In the genomic region with DNA sequence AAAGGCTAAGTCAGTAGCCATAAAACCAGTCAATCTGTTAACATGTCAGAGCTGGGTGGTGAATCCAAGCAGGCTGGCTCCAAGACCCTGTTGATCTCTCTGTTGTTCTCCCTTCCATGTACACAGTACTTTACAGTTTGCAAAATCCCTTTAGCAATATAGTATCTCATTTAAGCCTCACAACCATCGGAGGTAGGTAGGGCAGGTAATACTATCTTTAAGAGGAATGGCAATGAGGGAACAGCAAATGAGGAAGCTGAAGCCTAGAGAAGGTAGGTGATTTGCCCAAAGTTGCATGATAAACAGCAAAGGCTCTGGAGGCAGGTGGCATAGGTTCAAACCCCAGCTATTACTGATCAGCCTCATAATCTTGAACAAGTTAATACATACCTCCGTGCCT, we compare ENCODE assay signal across 22 cellular contexts. TPM values are rescaled to one million over a fixed set of nuclear protein-coding genes. Genes with fewer than 3 reads are reported as not detected.
DNase-seq lines count a peak whose midpoint lies in the region; ATAC-seq, FAIRE-seq and TF ChIP-seq lines count a peak whose summit lies in the region.
"Had no signal": no experiment of that assay in that cellular context is flagged by ENCODE, and none has a peak within 500 bp of the region (broad histone marks: within the 10 kb centered on the region; RNA-seq: fewer than 3 reads in every experiment).

No MANE protein-coding gene starts in this region.

- H3K4me3 ChIP-seq in A673 (ENCODE audit: low read depth, low read length, poor library complexity, severe bottlenecking) (no peak overlapping the region), K562 (peak overlapping the region; percentile 33), Caco-2 (ENCODE audit: low read depth, low read length) (no peak overlapping the region)
- H3K4me3 ChIP-seq: A549, BLaER1 had no signal

- H3K27ac Mint-ChIP-seq in Caco-2 (ENCODE audit: unreplicated experiment), result no peak overlapping the region
- H3K27ac Mint-ChIP-seq: CD4-positive, alpha-beta memory T cell; CD4-positive, CD25-positive, alpha-beta regulatory T cell; CD8-positive, alpha-beta memory T cell had no signal

- H3K4me3 Mint-ChIP-seq in Caco-2 (ENCODE audit: unreplicated experiment), result no peak overlapping the region
- H3K4me3 Mint-ChIP-seq: CD14-positive monocyte; CD4-positive, alpha-beta memory T cell; CD4-positive, CD25-positive, alpha-beta regulatory T cell; CD8-positive, alpha-beta memory T cell had no signal

- no TSS peak for BruUV-seq in A673 (replicated peaks; lab: Mats Ljungman, UMichigan)
- BruUV-seq in K562 (replicated peaks; lab: Mats Ljungman, UMichigan), result no TSS peak
- BruUV-seq in Caco-2 (replicated peaks; lab: Mats Ljungman, UMichigan), result no TSS peak

- TF ChIP-seq CTCF in A673 (conservative IDR thresholded peaks at IDR 0.05; ENCODE audit: low read depth, low read length) (no peak), K562 (IDR thresholded peaks at IDR 0.05 in 2 of 3, conservative IDR thresholded peaks at IDR 0.05 in 1 of 3; ENCODE audit: insufficient read depth in 2 of 3, low read depth in 1 of 3, low read length in 3 of 3) (no peak), Caco-2 (IDR thresholded peaks at IDR 0.05; ENCODE audit: insufficient read depth in 1 of 2, low read depth in 1 of 2, low read length in 1 of 2, severe bottlenecking in 1 of 2, unreplicated experiment in 1 of 2) (no peak)

- H3K27me3 ChIP-seq in A673 (replicated peaks; ENCODE audit: insufficient read depth, low read depth, low read length, poor library complexity) (no peaks in the 10 kb centered on the region), K562 (ENCODE audit: control insufficient read depth in 2 of 2, insufficient read depth in 2 of 2, low read length in 2 of 2) (peaks cover 0 to 3% of the 10 kb centered on the region in 2 experiments; a peak in 1 of 5 replicates), Caco-2 (replicated peaks; ENCODE audit: control insufficient read depth, insufficient read depth, low read length) (0 out of 2 replicates have a peak, but pooled peaks cover 1% of the 10 kb centered on the region)
- H3K27me3 ChIP-seq: BE2C, BLaER1 had no signal

- TF ChIP-seq RAD21 in K562 (CRISPR knock-in tag; conservative IDR thresholded peaks at IDR 0.05 in 1 of 2, IDR thresholded peaks at IDR 0.05 in 1 of 2), result no peak

- FAIRE-seq in HTR-8/SVneo (lab: Jason Lieb, UNC) (peak; percentile 26), K562 (lab: Jason Lieb, UNC) (no peak)
- FAIRE-seq: A549, D721Med, G401.6, GM12891 had no signal

- peak overlapping the region; percentile 72 for H3K27ac ChIP-seq in A673 (ENCODE audit: low read depth, low read length, poor library complexity, severe bottlenecking)
- no peak overlapping the region for H3K27ac ChIP-seq in K562 (ENCODE audit: extremely low read depth, low read depth, low read length)
- H3K27ac ChIP-seq: 22Rv1, A549, BLaER1 had no signal

- ATAC-seq in K562, result peak; percentile 30; the same call in 2 of the 3 replicates
- no peak for ATAC-seq in GM19035 (IDR thresholded peaks at IDR 0.05; ENCODE audit: unreplicated experiment)
- ATAC-seq: A549 had no signal

- H3K4me1 ChIP-seq in A673 (ENCODE audit: insufficient read depth, low read length, poor library complexity, severe bottlenecking) (peaks cover 48% of the 10 kb centered on the region), K562 (replicated peaks in 1 of 2; ENCODE audit: control insufficient read depth in 2 of 2, insufficient read depth in 2 of 2, low read length in 2 of 2) (peaks cover 0 to 8% of the 10 kb centered on the region in 2 experiments; a peak in 2 of 5 replicates), Caco-2 (no peaks in the 10 kb centered on the region)
- H3K4me1 ChIP-seq: A549 had no signal

- H4K20me1 ChIP-seq in K562 (replicated peaks; ENCODE audit: control insufficient read depth, insufficient read depth, low read length), result no peaks in the 10 kb centered on the region
- H4K20me1 ChIP-seq: BLaER1 had no signal

- in situ Hi-C loops in K562 (cut with MboI), result no loop called here

- CTCF ChIA-PET in A673 (lab: Charles Lee), result no interaction called here
- CTCF ChIA-PET in K562 (lab: Yijun Ruan, JAX; ENCODE audit: low intra/inter-chr PET ratio), result no interaction called here
- CTCF ChIA-PET in Caco-2 (lab: Charles Lee), result interaction anchor here (0.6 to 1.2 kb wide), 3 partner anchors 18 to 1597 kb away, joined by 3 to 6 read pairs (median 5); no protein-coding TSS in a partner anchor

- H3K36me3 Mint-ChIP-seq in Caco-2 (ENCODE audit: insufficient read depth, unreplicated experiment), result no peaks in the 10 kb centered on the region
- H3K36me3 Mint-ChIP-seq: CD14-positive monocyte; CD4-positive, alpha-beta memory T cell; CD4-positive, CD25-positive, alpha-beta regulatory T cell had no signal

- WGBS in K562 (ENCODE audit: insufficient coverage, low coverage, missing lambda C conversion rate), result 12% methylated on average over 2 of the region's 2 CpGs

- TF ChIP-seq EP300 in K562 (IDR thresholded peaks at IDR 0.05; ENCODE audit: low read length), result no peak

- no peaks in the 10 kb centered on the region for H3K4me1 Mint-ChIP-seq in Caco-2 (ENCODE audit: low read depth, unreplicated experiment)

- peak overlapping the region; percentile 59 to 70; a peak in 3 of 4 replicates for H3K9ac ChIP-seq in K562 (ENCODE audit: insufficient read depth in 1 of 2, low read depth in 2 of 2, low read length in 2 of 2)
- H3K9ac ChIP-seq: BLaER1 had no signal

- H3K9me1 ChIP-seq in K562 (ENCODE audit: control insufficient read depth, insufficient read depth, low read length), result no peaks in the 10 kb centered on the region

- peaks cover 10% of the 10 kb centered on the region for H3K9me3 Mint-ChIP-seq in Caco-2 (ENCODE audit: unreplicated experiment)
- H3K9me3 Mint-ChIP-seq: CD4-positive, alpha-beta memory T cell; CD4-positive, CD25-positive, alpha-beta regulatory T cell; CD8-positive, alpha-beta memory T cell had no signal

- no peaks in the 10 kb centered on the region for H3K36me3 ChIP-seq in A673 (ENCODE audit: insufficient read depth, low read length, poor library complexity, severe bottlenecking)
- no peaks in the 10 kb centered on the region for H3K36me3 ChIP-seq in K562 (ENCODE audit: control insufficient read depth, insufficient read depth, low read length)
- no peaks in the 10 kb centered on the region for H3K36me3 ChIP-seq in Caco-2 (ENCODE audit: control insufficient read depth, insufficient read depth, low read length)
- H3K36me3 ChIP-seq: BE2C, BLaER1 had no signal

- DNase-seq in A673 (ENCODE audit: low spot score) (no peak), HTR-8/SVneo (ENCODE audit: insufficient read length, low spot score) (no peak), K562 (ENCODE audit: extremely low read depth in 1 of 4, low spot score in 3 of 4) (no peak), Caco-2 (no peak), cardiac septum (ENCODE audit: low spot score) (no peak)
- DNase-seq: ACHN; Calu3; CD4-positive, alpha-beta memory T cell; CD4-positive, CD25-positive, alpha-beta regulatory T cell; CD8-positive, alpha-beta memory T cell; COR-L47; DMS79 treated with DMSO at 0.1 percent for 48 hours; GF-D8 had no signal

- peaks cover 17% of the 10 kb centered on the region for H3K79me2 ChIP-seq in K562 (ENCODE audit: control insufficient read depth, insufficient read depth, low read length)

- intact Hi-C loops in A673 (cut with micrococcal nuclease; ENCODE audit: unreplicated experiment), result no loop called here
- intact Hi-C loops in K562 (cut with micrococcal nuclease), result no loop called here
- intact Hi-C loops in Caco-2 (cut with micrococcal nuclease; ENCODE audit: unreplicated experiment), result no loop called here
- intact Hi-C loops in cardiac septum (cut with DNase I), result no loop called here

- H3K4me2 ChIP-seq in K562 (ENCODE audit: insufficient read depth, low read length), result peak overlapping the region; percentile 78
- H3K4me2 ChIP-seq: A549, BLaER1 had no signal

- H3K27me3 Mint-ChIP-seq in Caco-2 (ENCODE audit: insufficient read depth, unreplicated experiment), result peaks cover 15% of the 10 kb centered on the region

- POLR2A ChIA-PET in A673 (lab: Charles Lee; ENCODE audit: low non-redundant PET) (no interaction called here), K562 (lab: Yijun Ruan, JAX) (interaction anchor here (0.6 to 2.1 kb wide), 8 partner anchors 10 to 302 kb away, joined by 3 to 13 read pairs (median 4); no protein-coding TSS in a partner anchor), Caco-2 (lab: Charles Lee) (no interaction called here)

- H3K9me3 ChIP-seq in A673 (ENCODE audit: low read depth, low read length, poor library complexity, severe bottlenecking), result no peaks in the 10 kb centered on the region
- no peaks in the 10 kb centered on the region for H3K9me3 ChIP-seq in K562 (replicated peaks; ENCODE audit: control insufficient read depth, insufficient read depth, low read depth, low read length)
- H3K9me3 ChIP-seq in Caco-2, result no peaks in the 10 kb centered on the region
- H3K9me3 ChIP-seq: A549, BE2C, BLaER1 had no signal

- H2AFZ ChIP-seq in K562 (ENCODE audit: low read depth, low read length), result peak overlapping the region; percentile 84

- TF ChIP-seq POLR2A in K562 (conservative IDR thresholded peaks at IDR 0.05), result no peak

RNA-seq across cellular contexts. Expression of a gene that starts 34.7 kb away (rescaled TPM):
- total RNA-seq in A673 (2021) (23.5 and 26.1 TPM in 2 replicates), K562 (2014; rRNA removed) (13.5 and 17.0 TPM in 2 replicates), K562 (2014; rRNA removed; fragmentation: Illumina TruSeq; extraction: Trizol) (17.8 and 18.7 TPM in 2 replicates), K562 (2015; rRNA removed; fragmentation: Illumina TruSeq; extraction: Trizol) (17.6 and 18.1 TPM in 2 replicates), K562 (2021) (16.8 and 18.8 TPM in 2 replicates), Caco-2 (2022) (78.8 and 83.2 TPM in 2 replicates), cardiac septum (37.0 TPM)
- total RNA-seq in K562 (2011; cell fraction: chromatin; rRNA removed; ENCODE audit: low replicate concordance), result 31.2 and 69.0 TPM in 2 replicates
- total RNA-seq in K562 (2011; cell fraction: nucleolus; rRNA removed), result 19.2 and 25.7 TPM in 2 replicates
- total RNA-seq in K562 (2011; cell fraction: nucleoplasm; rRNA removed), result 20.0 and 31.2 TPM in 2 replicates
- polyA plus RNA-seq in K562 (2011; rRNA removed) (10.1 and 13.5 TPM in 2 replicates), K562 (2014; fragmentation: Illumina TruSeq; extraction: Trizol) (12.7 and 13.7 TPM in 2 replicates), K562 (2014; fragmentation: Nextera tagmentation; extraction: Ambion mirVana) (1 to 10 TPM; 4.2 TPM), K562 (2014; rRNA removed) (9.1 and 9.4 TPM in 2 replicates)
- 5.8 and 7.7 TPM in 2 replicates for polyA plus RNA-seq in K562 (2011; cell fraction: cytosol; rRNA removed)
- polyA plus RNA-seq in K562 (2011; cell fraction: nucleus; rRNA removed), result 19.2 and 21.4 TPM in 2 replicates
- polyA plus RNA-seq in K562 (2012), result 9.0 and 9.8 TPM in 2 replicates
- 33.9 and 36.1 TPM in 2 replicates for polyA minus RNA-seq in K562 (2011; rRNA and poly(A)+ RNA removed)
- polyA minus RNA-seq in K562 (2011; cell fraction: cytosol; rRNA and poly(A)+ RNA removed), result 12.8 and 16.2 TPM in 2 replicates
- polyA minus RNA-seq in K562 (2011; cell fraction: nucleus; rRNA and poly(A)+ RNA removed), result 11.7 and 19.5 TPM in 2 replicates

RNA-seq across cellular contexts. Expression of a gene that starts 59.0 kb away (rescaled TPM):
- total RNA-seq in A673 (2021), result 145 and 174 TPM in 2 replicates
- 7.3 and 17.0 TPM in 2 replicates for total RNA-seq in K562 (2011; cell fraction: chromatin; rRNA removed; ENCODE audit: low replicate concordance)
- total RNA-seq in K562 (2011; cell fraction: nucleolus; rRNA removed), result 5.9 and 8.0 TPM in 2 replicates
- total RNA-seq in K562 (2011; cell fraction: nucleoplasm; rRNA removed), result 7.9 and 9.6 TPM in 2 replicates
- 5.4 and 9.3 TPM in 2 replicates for total RNA-seq in K562 (2014; rRNA removed)
- 3.3 and 5.1 TPM in 2 replicates for total RNA-seq in K562 (2014; rRNA removed; fragmentation: Illumina TruSeq; extraction: Trizol)
- total RNA-seq in K562 (2015; rRNA removed; fragmentation: Illumina TruSeq; extraction: Trizol), result 4.7 and 4.8 TPM in 2 replicates
- total RNA-seq in K562 (2021), result 9.0 and 10.4 TPM in 2 replicates
- 1.8 and 4.9 TPM in 2 replicates for polyA plus RNA-seq in K562 (2011; rRNA removed)
- polyA plus RNA-seq in K562 (2011; cell fraction: cytosol; rRNA removed), result 2.5 and 2.6 TPM in 2 replicates
- 5.3 and 7.3 TPM in 2 replicates for polyA plus RNA-seq in K562 (2011; cell fraction: nucleus; rRNA removed)
- polyA plus RNA-seq in K562 (2012), result 5.7 and 10.6 TPM in 2 replicates
- 5.5 and 6.1 TPM in 2 replicates for polyA plus RNA-seq in K562 (2014; fragmentation: Illumina TruSeq; extraction: Trizol)
- 1 to 10 TPM in 1 of 2 experiments, under 1 TPM in 1; 0.37 to 1.6 TPM for polyA plus RNA-seq in K562 (2014; fragmentation: Nextera tagmentation; extraction: Ambion mirVana)
- 4.2 and 4.4 TPM in 2 replicates for polyA plus RNA-seq in K562 (2014; rRNA removed)
- polyA minus RNA-seq in K562 (2011; rRNA and poly(A)+ RNA removed), result 3.3 and 4.7 TPM in 2 replicates
- 1.6 and 4.8 TPM in 2 replicates for polyA minus RNA-seq in K562 (2011; cell fraction: cytosol; rRNA and poly(A)+ RNA removed)
- 2.7 and 8.8 TPM in 2 replicates for polyA minus RNA-seq in K562 (2011; cell fraction: nucleus; rRNA and poly(A)+ RNA removed)
- total RNA-seq in Caco-2 (2022), result 7.7 and 9.5 TPM in 2 replicates
- total RNA-seq in cardiac septum, result 13.9 TPM
